In genomic region chr1:153842006-153842471, GRCh38 we compare ENCODE assay signal across 10 cellular contexts.
DNase-seq lines count a peak whose midpoint lies in the region; ATAC-seq and TF ChIP-seq lines count a peak whose summit lies in the region.
"Had no signal": no experiment of that assay in that cellular context is flagged by ENCODE, and none has a peak within 500 bp of the region (broad histone marks: within the 10 kb centered on the region; RNA-seq: fewer than 3 reads in every experiment).

No MANE protein-coding gene starts in this region.

- peak overlapping the region in 1 of 2 experiments; percentile 21 for H3K4me3 ChIP-seq in mesenchymal stem cell (ENCODE audit: insufficient read depth in 1 of 2, low read depth in 1 of 2, low read length in 2 of 2)
- H3K4me3 ChIP-seq in neural progenitor cell: no peak overlapping the region
- no peak overlapping the region for H3K4me3 ChIP-seq in prostate gland
- no peak overlapping the region for H3K4me3 ChIP-seq in WERI-Rb-1 (ENCODE audit: low read depth, low read length)
- H3K4me3 ChIP-seq: A549 had no signal

- H3K9me3 Mint-ChIP-seq in neural progenitor cell: no peaks in the 10 kb centered on the region

- peaks cover 13% of the 10 kb centered on the region for H3K36me3 Mint-ChIP-seq in neural progenitor cell

- H3K18ac ChIP-seq in mesenchymal stem cell (ENCODE audit: low read depth in 1 of 2, low read length in 2 of 2): no peak overlapping the region

- H3K4me2 ChIP-seq in mesenchymal stem cell (ENCODE audit: low read length, poor library complexity, severe bottlenecking) (no peak overlapping the region), neural progenitor cell (no peak overlapping the region)
- H3K4me2 ChIP-seq: A549 had no signal

- peaks cover 87% of the 10 kb centered on the region for H3K79me2 ChIP-seq in neural progenitor cell (ENCODE audit: low read depth)

- no peak for TF ChIP-seq POLR2A in prostate gland (IDR thresholded peaks at IDR 0.05)

- peak overlapping the region; percentile 2 for H3K9ac ChIP-seq in mesenchymal stem cell (ENCODE audit: low read length)
- no peak overlapping the region for H3K9ac ChIP-seq in neural progenitor cell

- H3F3A ChIP-seq in neural progenitor cell (ENCODE audit: low read depth): peaks cover 11% of the 10 kb centered on the region

- no peak overlapping the region for H2AK5ac ChIP-seq in mesenchymal stem cell (ENCODE audit: low read length, severe bottlenecking)

- H3K27ac ChIP-seq in mesenchymal stem cell (ENCODE audit: low read length, poor library complexity, severe bottlenecking): no peak overlapping the region
- no peak overlapping the region for H3K27ac ChIP-seq in neural progenitor cell
- no peak overlapping the region for H3K27ac ChIP-seq in prostate gland
- H3K27ac ChIP-seq in WERI-Rb-1: no peak overlapping the region
- H3K27ac ChIP-seq: A549 had no signal

- intact Hi-C loops in prostate gland (cut with DNase I): no loop called here

- H3K9me3 ChIP-seq in mesenchymal stem cell (ENCODE audit: control insufficient read depth, low read length): no peaks in the 10 kb centered on the region
- H3K9me3 ChIP-seq in neural progenitor cell (ENCODE audit: low read depth): no peaks in the 10 kb centered on the region
- no peaks in the 10 kb centered on the region for H3K9me3 ChIP-seq in prostate gland
- H3K9me3 ChIP-seq in WERI-Rb-1 (ENCODE audit: severe bottlenecking): no peaks in the 10 kb centered on the region
- H3K9me3 ChIP-seq: A549 had no signal

- H3K4me1 ChIP-seq in mesenchymal stem cell (ENCODE audit: control insufficient read depth, insufficient read depth, low read depth, low read length) (peaks cover 5% of the 10 kb centered on the region), neural progenitor cell (no peaks in the 10 kb centered on the region), prostate gland (replicated peaks) (no peaks in the 10 kb centered on the region)

- H2BK15ac ChIP-seq in mesenchymal stem cell (ENCODE audit: low read depth, poor library complexity, severe bottlenecking): no peak overlapping the region

- peak; percentile 71 for ATAC-seq in GM21717 (IDR thresholded peaks at IDR 0.05; ENCODE audit: unreplicated experiment)
- ATAC-seq: A549 had no signal

- H2BK120ac ChIP-seq in mesenchymal stem cell (ENCODE audit: low read depth, low read length): no peak overlapping the region

- no peak overlapping the region for H4K91ac ChIP-seq in mesenchymal stem cell (ENCODE audit: low read length)

- DNase-seq in NCI-H1436 (lab: John Stamatoyannopoulos, UW): peak; percentile 31
- DNase-seq in NCI-H1436 treated with DMSO at 0.1 percent for 48 hours (lab: John Stamatoyannopoulos, UW): no peak
- peak; percentile 49 for DNase-seq in NAMALWA (ENCODE audit: low spot score)
- no peak for DNase-seq in mesenchymal stem cell
- DNase-seq in neural progenitor cell (ENCODE audit: low spot score): no peak
- DNase-seq in prostate gland (ENCODE audit: low spot score): no peak
- DNase-seq in WERI-Rb-1: no peak
- DNase-seq: T1000 had no signal

- no peak overlapping the region for H3K27ac Mint-ChIP-seq in neural progenitor cell

- no peak overlapping the region for H2BK5ac ChIP-seq in mesenchymal stem cell (ENCODE audit: low read depth, low read length, poor library complexity, severe bottlenecking)

- no CpG with 5 or more reads among the region's 3 CpGs for WGBS in mesenchymal stem cell
- WGBS in prostate gland: 62% methylated on average over 3 of the region's 3 CpGs

- TF ChIP-seq CTCF in neural progenitor cell (IDR thresholded peaks at IDR 0.05) (no peak), prostate gland (IDR thresholded peaks at IDR 0.05) (no peak), WERI-Rb-1 (IDR thresholded peaks at IDR 0.05; ENCODE audit: low read depth, low read length) (no peak)

- H3K27me3 Mint-ChIP-seq in neural progenitor cell (ENCODE audit: insufficient read depth, low read depth): no peaks in the 10 kb centered on the region

- no peaks in the 10 kb centered on the region for H3K27me3 ChIP-seq in mesenchymal stem cell (ENCODE audit: control insufficient read depth in 1 of 2, insufficient read depth in 1 of 2, low read length in 2 of 2)
- H3K27me3 ChIP-seq in neural progenitor cell: no peaks in the 10 kb centered on the region
- H3K27me3 ChIP-seq in prostate gland (replicated peaks; ENCODE audit: insufficient read depth): no peaks in the 10 kb centered on the region
- H3K27me3 ChIP-seq in WERI-Rb-1 (ENCODE audit: insufficient read depth, low read depth, severe bottlenecking): no peaks in the 10 kb centered on the region

- H4K20me1 ChIP-seq in neural progenitor cell (ENCODE audit: low read depth): peaks cover 48% of the 10 kb centered on the region

- no peak overlapping the region for H3K14ac ChIP-seq in mesenchymal stem cell (ENCODE audit: low read length in 2 of 2)

- H2AFZ ChIP-seq in mesenchymal stem cell (ENCODE audit: low read depth, low read length) (no peak overlapping the region), neural progenitor cell (replicated peaks) (no peak overlapping the region)

- H3K79me1 ChIP-seq in mesenchymal stem cell (replicated peaks; ENCODE audit: low read length, poor library complexity, severe bottlenecking): peaks cover 16% of the 10 kb centered on the region

- H2BK12ac ChIP-seq in mesenchymal stem cell (ENCODE audit: low read length in 2 of 2): no peak overlapping the region

- no peak overlapping the region for H4K8ac ChIP-seq in mesenchymal stem cell (ENCODE audit: low read length)

- no peaks in the 10 kb centered on the region for H3K36me3 ChIP-seq in mesenchymal stem cell (ENCODE audit: control insufficient read depth in 1 of 2, insufficient read depth in 2 of 2, low read depth in 1 of 2, low read length in 2 of 2)
- H3K36me3 ChIP-seq in neural progenitor cell: no peaks in the 10 kb centered on the region
- no peaks in the 10 kb centered on the region for H3K36me3 ChIP-seq in prostate gland
- H3K36me3 ChIP-seq in WERI-Rb-1: peaks cover 12% of the 10 kb centered on the region

- H3K23ac ChIP-seq in mesenchymal stem cell (ENCODE audit: low read length in 2 of 2): no peak overlapping the region

- H3K4ac ChIP-seq in mesenchymal stem cell (ENCODE audit: low read depth in 1 of 2, low read length in 2 of 2): no peak overlapping the region

- H3K4me3 Mint-ChIP-seq in neural progenitor cell: no peak overlapping the region

- no peaks in the 10 kb centered on the region for H3K4me1 Mint-ChIP-seq in neural progenitor cell

Comparison
In these comparisons a context has a peak if more than half of its experiments do, and no peak if none do; other contexts are left out.
1. DNase-seq: peak in NCI-H1436 (single experiment) and NAMALWA (single experiment); none in NCI-H1436 treated with DMSO at 0.1 percent for 48 hours (single experiment), mesenchymal stem cell (single experiment), neural progenitor cell (single experiment), prostate gland (single experiment) and WERI-Rb-1 (single experiment).